In the genomic region with DNA sequence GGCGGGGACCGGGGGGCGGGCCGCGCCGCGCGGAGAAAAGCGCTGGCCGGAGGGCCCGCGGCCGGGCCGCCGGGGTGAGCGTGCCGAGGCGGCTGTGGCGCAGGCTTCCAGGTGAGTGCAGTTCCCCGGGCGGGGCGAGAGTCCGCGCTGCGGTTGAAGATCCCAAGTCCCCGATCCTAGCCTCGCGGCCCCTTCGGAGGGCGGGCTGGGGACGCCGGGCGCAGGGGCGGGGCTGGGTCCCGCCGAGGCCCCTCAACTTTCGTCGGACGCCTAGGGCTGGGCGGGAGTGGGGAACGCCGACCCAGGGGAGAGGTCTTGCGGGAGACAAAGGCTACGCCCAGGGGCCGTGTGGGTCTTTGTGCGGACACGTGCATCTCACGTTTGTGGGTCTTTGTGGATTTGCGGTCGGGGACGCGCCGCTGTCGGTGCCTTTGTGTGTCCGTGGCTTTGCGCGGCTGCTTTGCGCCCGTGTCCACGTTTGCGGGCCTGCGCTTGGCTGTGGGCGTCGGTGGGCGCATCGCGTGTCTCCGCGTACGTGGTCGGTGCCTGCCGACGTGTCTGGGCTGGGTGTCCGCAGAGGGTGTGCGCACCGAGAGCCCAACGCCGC, we compare ENCODE assay signal across 8 cellular contexts. TPM values are rescaled to one million over a fixed set of nuclear protein-coding genes. Genes with fewer than 3 reads are reported as not detected.
DNase-seq lines count a peak whose midpoint lies in the region; ATAC-seq, FAIRE-seq and TF ChIP-seq lines count a peak whose summit lies in the region.

A gene with protein sequence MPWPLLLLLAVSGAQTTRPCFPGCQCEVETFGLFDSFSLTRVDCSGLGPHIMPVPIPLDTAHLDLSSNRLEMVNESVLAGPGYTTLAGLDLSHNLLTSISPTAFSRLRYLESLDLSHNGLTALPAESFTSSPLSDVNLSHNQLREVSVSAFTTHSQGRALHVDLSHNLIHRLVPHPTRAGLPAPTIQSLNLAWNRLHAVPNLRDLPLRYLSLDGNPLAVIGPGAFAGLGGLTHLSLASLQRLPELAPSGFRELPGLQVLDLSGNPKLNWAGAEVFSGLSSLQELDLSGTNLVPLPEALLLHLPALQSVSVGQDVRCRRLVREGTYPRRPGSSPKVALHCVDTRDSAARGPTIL (plus strand): TSS at position 63 of the 607 bp plus-strand sequence. CDS start 12,261 bp downstream, outside the sequence.

- peaks cover 30% of the 10 kb centered on the region for H3K36me3 Mint-ChIP-seq in brain

- H2AFZ ChIP-seq in HepG2 (ENCODE audit: low read length), result peak within 1 kb of the TSS; percentile 23

- TF ChIP-seq CTCF in brain (conservative IDR thresholded peaks at IDR 0.05) (no peak), HepG2 (CRISPR knock-in tag; IDR thresholded peaks at IDR 0.05) (no peak)

- no peak for TF ChIP-seq RAD21 in HepG2 (CRISPR knock-in tag; IDR thresholded peaks at IDR 0.05)

- WGBS in HepG2 (ENCODE audit: low lambda C conversion rate), result no CpG with 5 or more reads among the region's 78 CpGs

- POLR2A ChIA-PET in HepG2 (lab: Yijun Ruan, JAX), result interaction anchor here (1.3 to 3.1 kb wide), 5 partner anchors 9 to 18 kb away, joined by 3 to 100 read pairs (median 10); no protein-coding TSS in a partner anchor

- H3K9me3 Mint-ChIP-seq in brain, result peaks cover 0 to 9% (median 6%) of the 10 kb centered on the region in 5 experiments

- in situ Hi-C loops in HepG2 (cut with HindIII; ENCODE audit: extremely low pct_ligation_motif_present, low pct_unique_long_range_greater_than_20kb), result no loop called here

- peak within 1 kb of the TSS; percentile 97 to 99 (median 99) for H3K27ac Mint-ChIP-seq in brain

- peak; percentile 9 for ATAC-seq in HepG2
- no peak for ATAC-seq in activated CD4-positive, CD25-positive, alpha-beta regulatory T cell treated with anti-CD3 and anti-CD28 coated beads, Interleukin-2, amount 50 U/mL, for 24 hours

- BruUV-seq in HepG2 (replicated peaks; lab: Mats Ljungman, UMichigan), result no TSS peak

- H3K9me3 ChIP-seq in HepG2 (ENCODE audit: low read length), result no peaks in the 10 kb centered on the region
- no peaks in the 10 kb centered on the region for H3K9me3 ChIP-seq in stomach smooth muscle (ENCODE audit: control insufficient read depth in 2 of 2, low read length in 2 of 2)

- peak within 1 kb of the TSS; percentile 93 for H3K27ac ChIP-seq in HepG2 (ENCODE audit: extremely low read length, insufficient read depth, low read length)
- peak within 1 kb of the TSS; percentile 64 for H3K27ac ChIP-seq in stomach smooth muscle (ENCODE audit: low read length)

- no peaks in the 10 kb centered on the region for H3K27me3 ChIP-seq in HepG2 (ENCODE audit: control insufficient read depth in 1 of 2, insufficient read depth in 2 of 2, low read length in 2 of 2)
- no peaks in the 10 kb centered on the region for H3K27me3 ChIP-seq in stomach smooth muscle (ENCODE audit: control insufficient read depth in 1 of 2, insufficient read depth in 2 of 2, low read length in 2 of 2)

- H3K4me2 ChIP-seq in HepG2 (ENCODE audit: low read depth, low read length), result peak within 1 kb of the TSS; percentile 92

- CTCF ChIA-PET in HepG2 (lab: Yijun Ruan, JAX; ENCODE audit: low intra/inter-chr PET ratio, low total read pairs), result no interaction called here

- peaks cover 52% of the 10 kb centered on the region for H3K79me2 ChIP-seq in HepG2 (ENCODE audit: insufficient read depth, low read length)

- H3K4me3 Mint-ChIP-seq in brain, result peak within 1 kb of the TSS; percentile 87 to 94 (median 92)

- FAIRE-seq in HepG2 (lab: Jason Lieb, UNC), result no peak

- TF ChIP-seq POLR2A in HepG2 (IDR thresholded peaks at IDR 0.05; ENCODE audit: insufficient read depth in 1 of 2, low read depth in 2 of 2, low read length in 2 of 2), result peak in 1 of 2 experiments; percentile 77; a peak in 2 of 4 replicates

- peak within 1 kb of the TSS; percentile 92 for H3K9ac ChIP-seq in HepG2 (ENCODE audit: insufficient read depth, low read depth, low read length)
- peak within 1 kb of the TSS; percentile 73 to 77 for H3K9ac ChIP-seq in stomach smooth muscle (ENCODE audit: low read length in 2 of 2)

- peak within 1 kb of the TSS; percentile 88 to 97 (median 92) for H3K4me3 ChIP-seq in HepG2 (replicated peaks in 1 of 3; ENCODE audit: insufficient read depth in 1 of 3, low read depth in 2 of 3, low read length in 3 of 3)
- H3K4me3 ChIP-seq in stomach smooth muscle (ENCODE audit: low read length in 2 of 2), result peak within 1 kb of the TSS; percentile 71 to 83

- intact Hi-C loops in HepG2 (cut with micrococcal nuclease; ENCODE audit: unreplicated experiment), result loop anchor here (10.0 kb wide), 1 partner anchor 969 kb away; a partner anchor contains a TSS

- H3K36me3 ChIP-seq in HepG2 (replicated peaks in 1 of 2; ENCODE audit: control insufficient read depth in 1 of 2, insufficient read depth in 2 of 2, low read length in 2 of 2) (no peaks in the 10 kb centered on the region; a peak in 3 of 5 replicates), stomach smooth muscle (ENCODE audit: control insufficient read depth in 2 of 2, insufficient read depth in 2 of 2, low read length in 2 of 2) (no peaks in the 10 kb centered on the region)

- peaks cover 30% of the 10 kb centered on the region for H4K20me1 ChIP-seq in HepG2 (ENCODE audit: insufficient read depth, low read length)

- peaks cover 77% of the 10 kb centered on the region for H3K4me1 Mint-ChIP-seq in brain

- peak; percentile 86 for DNase-seq in DMS53 (lab: John Stamatoyannopoulos, UW)
- no peak for DNase-seq in M059J (ENCODE audit: low read depth)
- no peak for DNase-seq in HepG2 (ENCODE audit: low spot score)
- DNase-seq in activated CD4-positive, CD25-positive, alpha-beta regulatory T cell treated with anti-CD3 and anti-CD28 coated beads, Interleukin-2, amount 50 U/mL, for 72 hours, result no peak
- DNase-seq in NK-92 treated with Interleukin-12 subunit alpha and Interleukin-12 subunit beta, amount 100 ng/mL, for 24 hours (lab: John Stamatoyannopoulos, UW), result no peak

- no peak for TF ChIP-seq EP300 in HepG2 (IDR thresholded peaks at IDR 0.05; ENCODE audit: low read depth in 2 of 2, low read length in 2 of 2)
- no peak for TF ChIP-seq EP300 in HepG2 (CRISPR knock-in tag; IDR thresholded peaks at IDR 0.05; ENCODE audit: borderline replicate concordance)

- H3K4me1 ChIP-seq in HepG2 (ENCODE audit: insufficient read depth, low read length) (peaks cover 63% of the 10 kb centered on the region), stomach smooth muscle (ENCODE audit: control insufficient read depth, insufficient read depth, low read length) (peaks cover 39% of the 10 kb centered on the region)

- H3K27me3 Mint-ChIP-seq in brain, result peaks cover 6% of the 10 kb centered on the region

TF ChIP-seq in HepG2, 621 proteins besides CTCF, POLR2A, EP300 and RAD21 (continues in another document):
- no peak for TF ChIP-seq EZH2 (conservative IDR thresholded peaks at IDR 0.05; ENCODE audit: low read depth, low read length)
- TF ChIP-seq ZNF3 (CRISPR knock-in tag; IDR thresholded peaks at IDR 0.05), result no peak
- TF ChIP-seq, protein P1, sequence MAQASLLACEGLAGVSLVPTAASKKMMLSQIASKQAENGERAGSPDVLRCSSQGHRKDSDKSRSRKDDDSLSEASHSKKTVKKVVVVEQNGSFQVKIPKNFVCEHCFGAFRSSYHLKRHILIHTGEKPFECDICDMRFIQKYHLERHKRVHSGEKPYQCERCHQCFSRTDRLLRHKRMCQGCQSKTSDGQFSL (CRISPR knock-in tag; IDR thresholded peaks at IDR 0.05), result no peak
- TF ChIP-seq HOXA3 (CRISPR knock-in tag; IDR thresholded peaks at IDR 0.05), result no peak; the same call in 1 of the 2 replicates
- TF ChIP-seq RBAK (CRISPR knock-in tag; IDR thresholded peaks at IDR 0.05), result no peak
- TF ChIP-seq, protein P2, sequence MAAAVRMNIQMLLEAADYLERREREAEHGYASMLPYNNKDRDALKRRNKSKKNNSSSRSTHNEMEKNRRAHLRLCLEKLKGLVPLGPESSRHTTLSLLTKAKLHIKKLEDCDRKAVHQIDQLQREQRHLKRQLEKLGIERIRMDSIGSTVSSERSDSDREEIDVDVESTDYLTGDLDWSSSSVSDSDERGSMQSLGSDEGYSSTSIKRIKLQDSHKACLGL (CRISPR knock-in tag; IDR thresholded peaks at IDR 0.05), result peak; percentile 69
- no peak for TF ChIP-seq ZNF577 (CRISPR knock-in tag; IDR thresholded peaks at IDR 0.05; ENCODE audit: borderline replicate concordance, low read depth)
- TF ChIP-seq ZBTB1 (CRISPR knock-in tag; IDR thresholded peaks at IDR 0.05; ENCODE audit: borderline replicate concordance), result no peak

RNA-seq across cellular contexts. Expression of the gene that starts here (rescaled TPM):
- 22.2 and 27.0 TPM in 2 replicates for total RNA-seq in M059J (2014; rRNA removed; shearing (Covaris generic))
- polyA plus RNA-seq in brain (ENCODE audit: insufficient read depth, low read depth, low replicate concordance) (3.2 TPM), HepG2 (2011; rRNA removed) (20.3 and 27.9 TPM in 2 replicates)
- total RNA-seq in HepG2 (2016; rRNA removed; fragmentation: Illumina TruSeq; extraction: Trizol), result 11.9 and 21.4 TPM in 2 replicates
- 7.5 TPM in 2 replicates for total RNA-seq in HepG2 (2016; cell fraction: cytosol; rRNA removed; fragmentation: Illumina TruSeq; extraction: Trizol; ENCODE audit: low read depth)
- total RNA-seq in HepG2 (2016; cell fraction: insoluble cytoplasmic fraction; rRNA removed; fragmentation: Illumina TruSeq; extraction: Trizol), result 10.8 and 20.0 TPM in 2 replicates
- total RNA-seq in HepG2 (2016; cell fraction: membrane; rRNA removed; fragmentation: Illumina TruSeq; extraction: Trizol), result 20.4 and 22.9 TPM in 2 replicates
- total RNA-seq in HepG2 (2016; cell fraction: nucleus; rRNA removed; fragmentation: Illumina TruSeq; extraction: Trizol), result 19.5 and 22.7 TPM in 2 replicates
- polyA plus RNA-seq in HepG2 (2011; cell fraction: cytosol; rRNA removed), result 17.7 and 23.1 TPM in 2 replicates
- 18.1 and 21.0 TPM in 2 replicates for polyA plus RNA-seq in HepG2 (2011; cell fraction: nucleus; rRNA removed)
- polyA plus RNA-seq in HepG2 (2012), result 12.6 and 19.6 TPM in 2 replicates
- polyA plus RNA-seq in HepG2 (2016; cell fraction: cytosol; fragmentation: Illumina TruSeq; extraction: Trizol; ENCODE audit: low read depth), result 8.7 and 9.4 TPM in 2 replicates
- 14.2 and 18.9 TPM in 2 replicates for polyA plus RNA-seq in HepG2 (2016; cell fraction: insoluble cytoplasmic fraction; fragmentation: Illumina TruSeq; extraction: Trizol; ENCODE audit: low read depth)
- 23.1 and 23.6 TPM in 2 replicates for polyA plus RNA-seq in HepG2 (2016; cell fraction: membrane; fragmentation: Illumina TruSeq; extraction: Trizol; ENCODE audit: low read depth)
- 30.1 and 34.2 TPM in 2 replicates for polyA plus RNA-seq in HepG2 (2016; cell fraction: nucleus; fragmentation: Illumina TruSeq; extraction: Trizol; ENCODE audit: insufficient read depth, low read depth)
- 66.3 and 74.4 TPM in 2 replicates for polyA minus RNA-seq in HepG2 (2011; rRNA and poly(A)+ RNA removed; ENCODE audit: low replicate concordance)
- polyA minus RNA-seq in HepG2 (2011; cell fraction: cytosol; rRNA and poly(A)+ RNA removed), result 16.7 and 18.5 TPM in 2 replicates
- 11.3 and 15.5 TPM in 2 replicates for polyA minus RNA-seq in HepG2 (2011; cell fraction: nucleus; rRNA and poly(A)+ RNA removed)
